ENCODE assay signal across 1 cellular context in the genomic region with DNA sequence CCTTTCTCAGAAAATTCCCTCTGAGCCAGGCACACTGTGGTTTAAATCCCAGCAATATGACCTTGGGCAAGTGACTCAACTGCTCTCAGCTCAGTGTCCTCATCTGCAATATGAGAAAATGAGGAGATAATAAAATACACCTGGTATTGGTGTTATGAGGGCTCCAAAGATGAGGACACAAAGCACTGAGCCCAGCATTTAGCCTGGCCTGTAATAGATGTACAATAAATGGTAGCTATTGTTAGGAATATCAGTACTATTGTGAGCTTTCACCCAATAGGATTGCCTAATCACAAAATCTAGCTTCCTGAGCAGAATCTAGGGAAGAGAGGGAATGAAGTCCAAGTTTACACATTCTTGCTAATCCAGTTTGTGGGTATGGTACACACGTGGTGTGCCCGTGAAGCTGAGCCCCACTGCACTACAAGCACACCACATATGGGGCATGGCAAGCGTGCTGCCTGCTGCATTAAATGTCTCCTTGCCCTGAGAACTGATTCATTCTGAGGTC.
TF ChIP-seq lines count a peak whose summit lies in the region.

No MANE protein-coding gene starts in this region.

TF ChIP-seq in HepG2, 621 proteins besides CTCF, POLR2A, EP300 and RAD21 (continued from another document and continues in another):
- TF ChIP-seq, protein P1, sequence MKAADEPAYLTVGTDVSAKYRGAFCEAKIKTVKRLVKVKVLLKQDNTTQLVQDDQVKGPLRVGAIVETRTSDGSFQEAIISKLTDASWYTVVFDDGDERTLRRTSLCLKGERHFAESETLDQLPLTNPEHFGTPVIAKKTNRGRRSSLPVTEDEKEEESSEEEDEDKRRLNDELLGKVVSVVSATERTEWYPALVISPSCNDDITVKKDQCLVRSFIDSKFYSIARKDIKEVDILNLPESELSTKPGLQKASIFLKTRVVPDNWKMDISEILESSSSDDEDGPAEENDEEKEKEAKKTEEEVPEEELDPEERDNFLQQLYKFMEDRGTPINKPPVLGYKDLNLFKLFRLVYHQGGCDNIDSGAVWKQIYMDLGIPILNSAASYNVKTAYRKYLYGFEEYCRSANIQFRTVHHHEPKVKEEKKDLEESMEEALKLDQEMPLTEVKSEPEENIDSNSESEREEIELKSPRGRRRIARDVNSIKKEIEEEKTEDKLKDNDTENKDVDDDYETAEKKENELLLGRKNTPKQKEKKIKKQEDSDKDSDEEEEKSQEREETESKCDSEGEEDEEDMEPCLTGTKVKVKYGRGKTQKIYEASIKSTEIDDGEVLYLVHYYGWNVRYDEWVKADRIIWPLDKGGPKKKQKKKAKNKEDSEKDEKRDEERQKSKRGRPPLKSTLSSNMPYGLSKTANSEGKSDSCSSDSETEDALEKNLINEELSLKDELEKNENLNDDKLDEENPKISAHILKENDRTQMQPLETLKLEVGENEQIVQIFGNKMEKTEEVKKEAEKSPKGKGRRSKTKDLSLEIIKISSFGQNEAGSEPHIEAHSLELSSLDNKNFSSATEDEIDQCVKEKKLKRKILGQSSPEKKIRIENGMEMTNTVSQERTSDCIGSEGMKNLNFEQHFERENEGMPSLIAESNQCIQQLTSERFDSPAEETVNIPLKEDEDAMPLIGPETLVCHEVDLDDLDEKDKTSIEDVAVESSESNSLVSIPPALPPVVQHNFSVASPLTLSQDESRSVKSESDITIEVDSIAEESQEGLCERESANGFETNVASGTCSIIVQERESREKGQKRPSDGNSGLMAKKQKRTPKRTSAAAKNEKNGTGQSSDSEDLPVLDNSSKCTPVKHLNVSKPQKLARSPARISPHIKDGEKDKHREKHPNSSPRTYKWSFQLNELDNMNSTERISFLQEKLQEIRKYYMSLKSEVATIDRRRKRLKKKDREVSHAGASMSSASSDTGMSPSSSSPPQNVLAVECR (CRISPR knock-in tag; IDR thresholded peaks at IDR 0.05; ENCODE audit: borderline replicate concordance) = peak; percentile 68; the same call in 1 of the 2 replicates
- TF ChIP-seq IKZF1 (IDR thresholded peaks at IDR 0.05) (no peak), ZNF703 (CRISPR knock-in tag; IDR thresholded peaks at IDR 0.05; ENCODE audit: borderline replicate concordance) (no peak), STAT5B (CRISPR knock-in tag; IDR thresholded peaks at IDR 0.05) (no peak), ZNF30 (CRISPR knock-in tag; IDR thresholded peaks at IDR 0.05) (no peak), CHD4 (IDR thresholded peaks at IDR 0.05; ENCODE audit: borderline replicate concordance, low read length) (0 out of 2 replicates have a peak, but pooled peaks have one; percentile 35), ZNF232 (CRISPR knock-in tag; IDR thresholded peaks at IDR 0.05; ENCODE audit: borderline replicate concordance) (no peak), SP140L (CRISPR knock-in tag; IDR thresholded peaks at IDR 0.05; ENCODE audit: borderline replicate concordance) (no peak), RXRB (CRISPR knock-in tag; IDR thresholded peaks at IDR 0.05; ENCODE audit: borderline replicate concordance) (peak; percentile 95), DR1 (CRISPR knock-in tag; IDR thresholded peaks at IDR 0.05) (no peak), RBFOX2 (IDR thresholded peaks at IDR 0.05; ENCODE audit: low read depth, low read length) (no peak), ATM (IDR thresholded peaks at IDR 0.05; ENCODE audit: borderline replicate concordance) (no peak), NFE2L2 (IDR thresholded peaks at IDR 0.05; ENCODE audit: low read length) (no peak), NR2F6 (IDR thresholded peaks at IDR 0.05) (peak; percentile 40; the same call in 1 of the 2 replicates), NR2F6 (CRISPR knock-in tag; IDR thresholded peaks at IDR 0.05) (peak; percentile 71), ZNF614 (CRISPR knock-in tag; IDR thresholded peaks at IDR 0.05; ENCODE audit: borderline replicate concordance) (peak; percentile 94), SIN3B (IDR thresholded peaks at IDR 0.05; ENCODE audit: low read length) (no peak), SNAPC2 (CRISPR knock-in tag; IDR thresholded peaks at IDR 0.05) (no peak), NFYB (CRISPR knock-in tag; IDR thresholded peaks at IDR 0.05) (no peak), ZSCAN21 (CRISPR knock-in tag; IDR thresholded peaks at IDR 0.05; ENCODE audit: borderline replicate concordance) (peak; percentile 81), POLR2G (IDR thresholded peaks at IDR 0.05; ENCODE audit: low read depth, low read length) (no peak), ZNF432 (CRISPR knock-in tag; IDR thresholded peaks at IDR 0.05; ENCODE audit: borderline replicate concordance) (no peak), ZNF317 (CRISPR knock-in tag; IDR thresholded peaks at IDR 0.05) (peak; percentile 65; the same call in 1 of the 2 replicates), HOXA7 (CRISPR knock-in tag; IDR thresholded peaks at IDR 0.05) (no peak), HMG20B (CRISPR knock-in tag; conservative IDR thresholded peaks at IDR 0.05) (0 out of 2 replicates have a peak, but pooled peaks have one; percentile 57), ZNF558 (CRISPR knock-in tag; IDR thresholded peaks at IDR 0.05; ENCODE audit: borderline replicate concordance) (no peak), GABPB1 (CRISPR knock-in tag; IDR thresholded peaks at IDR 0.05) (peak; percentile 33; the same call in 1 of the 2 replicates), ZNF331 (CRISPR knock-in tag; IDR thresholded peaks at IDR 0.05) (peak; percentile 89), ZNF34 (CRISPR knock-in tag; IDR thresholded peaks at IDR 0.05; ENCODE audit: borderline replicate concordance) (no peak), HNF4A (CRISPR knock-in tag; IDR thresholded peaks at IDR 0.05) (peak; percentile 95), ZNF430 (CRISPR knock-in tag; IDR thresholded peaks at IDR 0.05) (no peak), HHEX (CRISPR knock-in tag; IDR thresholded peaks at IDR 0.05) (no peak)
- TF ChIP-seq, protein P2, sequence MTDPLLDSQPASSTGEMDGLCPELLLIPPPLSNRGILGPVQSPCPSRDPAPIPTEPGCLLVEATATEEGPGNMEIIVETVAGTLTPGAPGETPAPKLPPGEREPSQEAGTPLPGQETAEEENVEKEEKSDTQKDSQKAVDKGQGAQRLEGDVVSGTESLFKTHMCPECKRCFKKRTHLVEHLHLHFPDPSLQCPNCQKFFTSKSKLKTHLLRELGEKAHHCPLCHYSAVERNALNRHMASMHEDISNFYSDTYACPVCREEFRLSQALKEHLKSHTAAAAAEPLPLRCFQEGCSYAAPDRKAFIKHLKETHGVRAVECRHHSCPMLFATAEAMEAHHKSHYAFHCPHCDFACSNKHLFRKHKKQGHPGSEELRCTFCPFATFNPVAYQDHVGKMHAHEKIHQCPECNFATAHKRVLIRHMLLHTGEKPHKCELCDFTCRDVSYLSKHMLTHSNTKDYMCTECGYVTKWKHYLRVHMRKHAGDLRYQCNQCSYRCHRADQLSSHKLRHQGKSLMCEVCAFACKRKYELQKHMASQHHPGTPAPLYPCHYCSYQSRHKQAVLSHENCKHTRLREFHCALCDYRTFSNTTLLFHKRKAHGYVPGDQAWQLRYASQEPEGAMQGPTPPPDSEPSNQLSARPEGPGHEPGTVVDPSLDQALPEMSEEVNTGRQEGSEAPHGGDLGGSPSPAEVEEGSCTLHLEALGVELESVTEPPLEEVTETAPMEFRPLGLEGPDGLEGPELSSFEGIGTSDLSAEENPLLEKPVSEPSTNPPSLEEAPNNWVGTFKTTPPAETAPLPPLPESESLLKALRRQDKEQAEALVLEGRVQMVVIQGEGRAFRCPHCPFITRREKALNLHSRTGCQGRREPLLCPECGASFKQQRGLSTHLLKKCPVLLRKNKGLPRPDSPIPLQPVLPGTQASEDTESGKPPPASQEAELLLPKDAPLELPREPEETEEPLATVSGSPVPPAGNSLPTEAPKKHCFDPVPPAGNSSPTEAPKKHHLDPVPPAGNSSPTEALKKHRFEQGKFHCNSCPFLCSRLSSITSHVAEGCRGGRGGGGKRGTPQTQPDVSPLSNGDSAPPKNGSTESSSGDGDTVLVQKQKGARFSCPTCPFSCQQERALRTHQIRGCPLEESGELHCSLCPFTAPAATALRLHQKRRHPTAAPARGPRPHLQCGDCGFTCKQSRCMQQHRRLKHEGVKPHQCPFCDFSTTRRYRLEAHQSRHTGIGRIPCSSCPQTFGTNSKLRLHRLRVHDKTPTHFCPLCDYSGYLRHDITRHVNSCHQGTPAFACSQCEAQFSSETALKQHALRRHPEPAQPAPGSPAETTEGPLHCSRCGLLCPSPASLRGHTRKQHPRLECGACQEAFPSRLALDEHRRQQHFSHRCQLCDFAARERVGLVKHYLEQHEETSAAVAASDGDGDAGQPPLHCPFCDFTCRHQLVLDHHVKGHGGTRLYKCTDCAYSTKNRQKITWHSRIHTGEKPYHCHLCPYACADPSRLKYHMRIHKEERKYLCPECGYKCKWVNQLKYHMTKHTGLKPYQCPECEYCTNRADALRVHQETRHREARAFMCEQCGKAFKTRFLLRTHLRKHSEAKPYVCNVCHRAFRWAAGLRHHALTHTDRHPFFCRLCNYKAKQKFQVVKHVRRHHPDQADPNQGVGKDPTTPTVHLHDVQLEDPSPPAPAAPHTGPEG (CRISPR knock-in tag; IDR thresholded peaks at IDR 0.05) = no peak
- TF ChIP-seq, protein P3, sequence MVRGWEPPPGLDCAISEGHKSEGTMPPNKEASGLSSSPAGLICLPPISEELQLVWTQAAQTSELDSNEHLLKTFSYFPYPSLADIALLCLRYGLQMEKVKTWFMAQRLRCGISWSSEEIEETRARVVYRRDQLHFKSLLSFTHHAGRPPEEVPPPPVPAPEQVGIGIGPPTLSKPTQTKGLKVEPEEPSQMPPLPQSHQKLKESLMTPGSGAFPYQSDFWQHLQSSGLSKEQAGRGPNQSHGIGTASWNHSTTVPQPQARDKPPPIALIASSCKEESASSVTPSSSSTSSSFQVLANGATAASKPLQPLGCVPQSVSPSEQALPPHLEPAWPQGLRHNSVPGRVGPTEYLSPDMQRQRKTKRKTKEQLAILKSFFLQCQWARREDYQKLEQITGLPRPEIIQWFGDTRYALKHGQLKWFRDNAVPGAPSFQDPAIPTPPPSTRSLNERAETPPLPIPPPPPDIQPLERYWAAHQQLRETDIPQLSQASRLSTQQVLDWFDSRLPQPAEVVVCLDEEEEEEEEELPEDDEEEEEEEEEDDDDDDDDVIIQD (CRISPR knock-in tag; IDR thresholded peaks at IDR 0.05; ENCODE audit: low read depth) = peak; percentile 91
- TF ChIP-seq, protein P4, sequence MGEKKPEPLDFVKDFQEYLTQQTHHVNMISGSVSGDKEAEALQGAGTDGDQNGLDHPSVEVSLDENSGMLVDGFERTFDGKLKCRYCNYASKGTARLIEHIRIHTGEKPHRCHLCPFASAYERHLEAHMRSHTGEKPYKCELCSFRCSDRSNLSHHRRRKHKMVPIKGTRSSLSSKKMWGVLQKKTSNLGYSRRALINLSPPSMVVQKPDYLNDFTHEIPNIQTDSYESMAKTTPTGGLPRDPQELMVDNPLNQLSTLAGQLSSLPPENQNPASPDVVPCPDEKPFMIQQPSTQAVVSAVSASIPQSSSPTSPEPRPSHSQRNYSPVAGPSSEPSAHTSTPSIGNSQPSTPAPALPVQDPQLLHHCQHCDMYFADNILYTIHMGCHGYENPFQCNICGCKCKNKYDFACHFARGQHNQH (CRISPR knock-in tag; IDR thresholded peaks at IDR 0.05) = peak; percentile 38; the same call in 1 of the 2 replicates
- TF ChIP-seq, protein P5, sequence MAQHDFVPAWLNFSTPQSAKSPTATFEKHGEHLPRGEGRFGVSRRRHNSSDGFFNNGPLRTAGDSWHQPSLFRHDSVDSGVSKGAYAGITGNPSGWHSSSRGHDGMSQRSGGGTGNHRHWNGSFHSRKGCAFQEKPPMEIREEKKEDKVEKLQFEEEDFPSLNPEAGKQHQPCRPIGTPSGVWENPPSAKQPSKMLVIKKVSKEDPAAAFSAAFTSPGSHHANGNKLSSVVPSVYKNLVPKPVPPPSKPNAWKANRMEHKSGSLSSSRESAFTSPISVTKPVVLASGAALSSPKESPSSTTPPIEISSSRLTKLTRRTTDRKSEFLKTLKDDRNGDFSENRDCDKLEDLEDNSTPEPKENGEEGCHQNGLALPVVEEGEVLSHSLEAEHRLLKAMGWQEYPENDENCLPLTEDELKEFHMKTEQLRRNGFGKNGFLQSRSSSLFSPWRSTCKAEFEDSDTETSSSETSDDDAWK (CRISPR knock-in tag; IDR thresholded peaks at IDR 0.05) = no peak
- TF ChIP-seq, protein P6, sequence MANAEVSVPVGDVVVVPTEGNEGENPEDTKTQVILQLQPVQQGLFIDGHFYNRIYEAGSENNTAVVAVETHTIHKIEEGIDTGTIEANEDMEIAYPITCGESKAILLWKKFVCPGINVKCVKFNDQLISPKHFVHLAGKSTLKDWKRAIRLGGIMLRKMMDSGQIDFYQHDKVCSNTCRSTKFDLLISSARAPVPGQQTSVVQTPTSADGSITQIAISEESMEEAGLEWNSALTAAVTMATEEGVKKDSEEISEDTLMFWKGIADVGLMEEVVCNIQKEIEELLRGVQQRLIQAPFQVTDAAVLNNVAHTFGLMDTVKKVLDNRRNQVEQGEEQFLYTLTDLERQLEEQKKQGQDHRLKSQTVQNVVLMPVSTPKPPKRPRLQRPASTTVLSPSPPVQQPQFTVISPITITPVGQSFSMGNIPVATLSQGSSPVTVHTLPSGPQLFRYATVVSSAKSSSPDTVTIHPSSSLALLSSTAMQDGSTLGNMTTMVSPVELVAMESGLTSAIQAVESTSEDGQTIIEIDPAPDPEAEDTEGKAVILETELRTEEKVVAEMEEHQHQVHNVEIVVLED (CRISPR knock-in tag; IDR thresholded peaks at IDR 0.05; ENCODE audit: borderline replicate concordance) = no peak
- TF ChIP-seq, protein P7, sequence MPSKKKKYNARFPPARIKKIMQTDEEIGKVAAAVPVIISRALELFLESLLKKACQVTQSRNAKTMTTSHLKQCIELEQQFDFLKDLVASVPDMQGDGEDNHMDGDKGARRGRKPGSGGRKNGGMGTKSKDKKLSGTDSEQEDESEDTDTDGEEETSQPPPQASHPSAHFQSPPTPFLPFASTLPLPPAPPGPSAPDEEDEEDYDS (CRISPR knock-in tag; IDR thresholded peaks at IDR 0.05) = peak; percentile 42; the same call in 1 of the 2 replicates
- TF ChIP-seq, protein P8, sequence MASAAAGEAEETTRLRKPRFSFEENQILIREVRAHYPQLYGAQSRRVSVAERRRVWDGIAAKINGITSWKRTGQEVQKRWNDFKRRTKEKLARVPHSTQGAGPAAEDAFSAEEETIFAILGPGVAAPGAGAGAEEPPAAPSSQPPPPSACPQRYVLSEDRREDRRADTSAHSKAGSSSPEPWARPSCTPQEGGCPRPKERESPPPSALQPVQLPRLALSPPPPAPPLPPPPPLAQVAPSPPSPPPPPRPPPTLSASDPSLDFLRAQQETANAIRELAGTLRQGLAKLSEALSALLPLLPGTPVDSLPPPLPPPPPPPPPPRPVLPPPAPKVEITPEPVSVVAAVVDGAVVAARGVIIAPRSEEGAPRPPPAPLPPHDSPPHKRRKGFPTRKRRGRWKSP (CRISPR knock-in tag; IDR thresholded peaks at IDR 0.05) = 0 out of 2 replicates have a peak, but pooled peaks have one; percentile 46
- TF ChIP-seq, protein P9, sequence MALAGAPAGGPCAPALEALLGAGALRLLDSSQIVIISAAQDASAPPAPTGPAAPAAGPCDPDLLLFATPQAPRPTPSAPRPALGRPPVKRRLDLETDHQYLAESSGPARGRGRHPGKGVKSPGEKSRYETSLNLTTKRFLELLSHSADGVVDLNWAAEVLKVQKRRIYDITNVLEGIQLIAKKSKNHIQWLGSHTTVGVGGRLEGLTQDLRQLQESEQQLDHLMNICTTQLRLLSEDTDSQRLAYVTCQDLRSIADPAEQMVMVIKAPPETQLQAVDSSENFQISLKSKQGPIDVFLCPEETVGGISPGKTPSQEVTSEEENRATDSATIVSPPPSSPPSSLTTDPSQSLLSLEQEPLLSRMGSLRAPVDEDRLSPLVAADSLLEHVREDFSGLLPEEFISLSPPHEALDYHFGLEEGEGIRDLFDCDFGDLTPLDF (CRISPR knock-in tag; IDR thresholded peaks at IDR 0.05) = no peak
